8 cellular contexts compared by ENCODE assay signal in the genomic region with DNA sequence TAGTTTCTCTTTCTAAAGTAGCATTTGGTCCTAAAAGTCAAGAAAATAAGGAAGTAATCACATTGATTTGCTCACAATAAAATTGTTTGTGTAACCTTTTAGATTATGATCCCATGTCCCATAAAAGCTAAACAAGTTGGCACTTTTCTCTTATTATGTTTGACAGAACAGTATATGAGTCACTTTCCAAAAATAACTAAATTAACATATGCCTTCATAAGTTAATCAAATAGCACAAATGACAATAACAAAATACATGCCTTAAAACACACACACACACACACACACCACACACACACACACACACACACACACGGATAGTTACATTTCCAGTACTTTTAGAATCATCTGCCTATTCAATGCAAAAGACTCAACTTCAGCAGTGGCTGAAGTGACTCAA. TPM values are rescaled to one million over a fixed set of nuclear protein-coding genes. Genes with fewer than 3 reads are reported as not detected.
DNase-seq lines count a peak whose midpoint lies in the region; ATAC-seq and TF ChIP-seq lines count a peak whose summit lies in the region.

No MANE protein-coding gene starts in this region.

- H3K27me3 ChIP-seq in Caco-2 (replicated peaks; ENCODE audit: control insufficient read depth, insufficient read depth, low read length) (no peaks in the 10 kb centered on the region), Loucy (ENCODE audit: insufficient read depth, low read length, poor library complexity, severe bottlenecking) (no peaks in the 10 kb centered on the region)

- peaks cover 24% of the 10 kb centered on the region for H3K4me1 Mint-ChIP-seq in Caco-2 (ENCODE audit: low read depth, unreplicated experiment)
- H3K4me1 Mint-ChIP-seq in nephron progenitor cell: peaks cover 54% of the 10 kb centered on the region

- H3K27ac Mint-ChIP-seq in Caco-2 (ENCODE audit: unreplicated experiment): no peak overlapping the region
- peak overlapping the region; percentile 14 for H3K27ac Mint-ChIP-seq in nephron progenitor cell

- H3K4me3 Mint-ChIP-seq in Caco-2 (ENCODE audit: unreplicated experiment) (peak overlapping the region; percentile 91), nephron progenitor cell (peak overlapping the region; percentile 97)

- CTCF ChIA-PET in Caco-2 (lab: Charles Lee): no interaction called here

- H3K4me3 ChIP-seq in Caco-2 (ENCODE audit: low read depth, low read length): no peak overlapping the region
- peak overlapping the region; percentile 95 for H3K4me3 ChIP-seq in Loucy (ENCODE audit: low read length, poor library complexity, severe bottlenecking)
- peak overlapping the region; percentile 94 for H3K4me3 ChIP-seq in coronary artery

- H3K36me3 Mint-ChIP-seq in Caco-2 (ENCODE audit: insufficient read depth, unreplicated experiment) (peaks cover 77% of the 10 kb centered on the region), nephron progenitor cell (ENCODE audit: low read depth) (peaks cover 25% of the 10 kb centered on the region)

- H3K9ac ChIP-seq in Loucy (ENCODE audit: low read depth, low read length, poor library complexity, severe bottlenecking): peak overlapping the region; percentile 83

- H3K27me3 Mint-ChIP-seq in Caco-2 (ENCODE audit: insufficient read depth, unreplicated experiment): no peaks in the 10 kb centered on the region
- H3K27me3 Mint-ChIP-seq in nephron progenitor cell (ENCODE audit: low read depth, poor library complexity): no peaks in the 10 kb centered on the region

- TF ChIP-seq CTCF in Caco-2 (IDR thresholded peaks at IDR 0.05; ENCODE audit: insufficient read depth in 1 of 2, low read depth in 1 of 2, low read length in 1 of 2, severe bottlenecking in 1 of 2, unreplicated experiment in 1 of 2): no peak
- TF ChIP-seq CTCF in Loucy (conservative IDR thresholded peaks at IDR 0.05; ENCODE audit: low read length): no peak
- no peak for TF ChIP-seq CTCF in coronary artery (IDR thresholded peaks at IDR 0.05)
- TF ChIP-seq CTCF in nephron progenitor cell (IDR thresholded peaks at IDR 0.05): no peak

- H3K4me1 ChIP-seq in Caco-2 (peaks cover 30% of the 10 kb centered on the region), Loucy (ENCODE audit: insufficient read depth, low read length, poor library complexity, severe bottlenecking) (peaks cover 38% of the 10 kb centered on the region)

- H3K9me2 ChIP-seq in Loucy (replicated peaks; ENCODE audit: low read depth, low read length): no peaks in the 10 kb centered on the region

- H3K79me2 ChIP-seq in Loucy (ENCODE audit: insufficient read depth, low read length): peaks cover 83% of the 10 kb centered on the region

- H3K27ac ChIP-seq in coronary artery: peak overlapping the region in 1 of 2 donors; percentile 12

- peak overlapping the region; percentile 80 for H3K4me2 ChIP-seq in Loucy (ENCODE audit: low read depth, low read length, poor library complexity, severe bottlenecking)

- POLR2A ChIA-PET in Caco-2 (lab: Charles Lee): no interaction called here

- DNase-seq in Caco-2: no peak
- DNase-seq in coronary artery (ENCODE audit: low spot score): no peak
- DNase-seq in nephron progenitor cell: no peak
- DNase-seq in SIG-M5 (lab: John Stamatoyannopoulos, UW): no peak
- DNase-seq in mucosa of gallbladder (ENCODE audit: low spot score): no peak
- DNase-seq in NCI-H1417 treated with DMSO at 0.1 percent for 48 hours (lab: John Stamatoyannopoulos, UW): no peak

- no TSS peak for BruUV-seq in Caco-2 (replicated peaks; lab: Mats Ljungman, UMichigan)

- H2AFZ ChIP-seq in Loucy (ENCODE audit: low read length): no peak overlapping the region

- H4K20me1 ChIP-seq in Loucy (ENCODE audit: insufficient read depth, low read length, poor library complexity, severe bottlenecking): peaks cover 75% of the 10 kb centered on the region

- H3K9me3 Mint-ChIP-seq in Caco-2 (ENCODE audit: unreplicated experiment) (no peaks in the 10 kb centered on the region), nephron progenitor cell (no peaks in the 10 kb centered on the region)

- H3F3A ChIP-seq in Loucy (ENCODE audit: low read depth): no peaks in the 10 kb centered on the region

- intact Hi-C loops in Caco-2 (cut with micrococcal nuclease; ENCODE audit: unreplicated experiment): loop anchor here (5.0 to 10.0 kb wide), 2 partner anchors 138 to 165 kb away; a partner anchor contains a TSS

- no peaks in the 10 kb centered on the region for H3K9me3 ChIP-seq in Caco-2
- H3K9me3 ChIP-seq in Loucy (ENCODE audit: insufficient read depth, low read depth, low read length): no peaks in the 10 kb centered on the region

- no peak for ATAC-seq in HG02981 (IDR thresholded peaks at IDR 0.05; ENCODE audit: unreplicated experiment)

- no peaks in the 10 kb centered on the region for H3K36me3 ChIP-seq in Caco-2 (ENCODE audit: control insufficient read depth, insufficient read depth, low read length)
- H3K36me3 ChIP-seq in Loucy (ENCODE audit: insufficient read depth, low read length): peaks cover 12% of the 10 kb centered on the region; the same call in 1 of the 2 replicates

RNA-seq across cellular contexts. Expression of a gene that starts 2.8 kb away (rescaled TPM):
- total RNA-seq in Caco-2 (2022) (77.6 and 79.6 TPM in 2 replicates), mucosa of gallbladder (72.6 TPM)
